11 cellular contexts compared by ENCODE assay signal in genomic region chr14:63713765-63714164, GRCh38. TPM values are rescaled to one million over a fixed set of nuclear protein-coding genes. Genes with fewer than 3 reads are reported as not detected.
DNase-seq lines count a peak whose midpoint lies in the region; ATAC-seq lines count a peak whose summit lies in the region.
"Had no signal": no experiment of that assay in that cellular context is flagged by ENCODE, and none has a peak within 500 bp of the region (broad histone marks: within the 10 kb centered on the region; RNA-seq: fewer than 3 reads in every experiment).

No MANE protein-coding gene starts in this region.

- H3K27me3 ChIP-seq in MG63: no peaks in the 10 kb centered on the region
- H3K27me3 ChIP-seq: suprapubic skin had no signal

- DNase-seq in ELR (ENCODE audit: low read depth) (peak; percentile 58), MG63 (peak; percentile 53), dedifferentiated amniotic fluid mesenchymal stem cell (ENCODE audit: extremely low spot score) (peak; percentile 22), non-pigmented ciliary epithelial cell (ENCODE audit: low read depth) (peak; percentile 14), COLO668 (lab: John Stamatoyannopoulos, UW; ENCODE audit: unreplicated experiment) (no peak), cerebellum (ENCODE audit: low spot score) (no peak)
- DNase-seq: NCI-H2227 treated with DMSO at 0.1 percent for 48 hours had no signal

- H3K36me3 ChIP-seq in MG63: peaks cover 2% of the 10 kb centered on the region; the same call in 1 of the 2 replicates
- H3K36me3 ChIP-seq: suprapubic skin had no signal

- peaks cover 11% of the 10 kb centered on the region for H3K9me3 ChIP-seq in MG63
- H3K9me3 ChIP-seq: suprapubic skin had no signal

- no peak for ATAC-seq in GM18858 (IDR thresholded peaks at IDR 0.05; ENCODE audit: unreplicated experiment)
- ATAC-seq in GM19452 (IDR thresholded peaks at IDR 0.05; ENCODE audit: unreplicated experiment): no peak
- ATAC-seq: Panc1 had no signal

- no peak overlapping the region for H3K4me3 ChIP-seq in MG63
- H3K4me3 ChIP-seq: suprapubic skin had no signal

RNA-seq across cellular contexts. Expression of gene SGPP1, which starts 14.1 kb away (rescaled TPM):
- total RNA-seq in MG63 (2014; rRNA removed; shearing (Covaris generic); ENCODE audit: low replicate concordance): 17.1 and 18.0 TPM in 2 replicates
- 20.1 TPM for total RNA-seq in cerebellum

Comparison
In these comparisons a context has a peak if more than half of its experiments do, and no peak if none do; other contexts are left out.
1. DNase-seq: peak in ELR (single experiment), MG63 (single experiment), dedifferentiated amniotic fluid mesenchymal stem cell (single experiment) and non-pigmented ciliary epithelial cell (single experiment); none in COLO668 (single experiment) and cerebellum (single experiment).